1 cellular context compared by ENCODE assay signal in the genomic region with DNA sequence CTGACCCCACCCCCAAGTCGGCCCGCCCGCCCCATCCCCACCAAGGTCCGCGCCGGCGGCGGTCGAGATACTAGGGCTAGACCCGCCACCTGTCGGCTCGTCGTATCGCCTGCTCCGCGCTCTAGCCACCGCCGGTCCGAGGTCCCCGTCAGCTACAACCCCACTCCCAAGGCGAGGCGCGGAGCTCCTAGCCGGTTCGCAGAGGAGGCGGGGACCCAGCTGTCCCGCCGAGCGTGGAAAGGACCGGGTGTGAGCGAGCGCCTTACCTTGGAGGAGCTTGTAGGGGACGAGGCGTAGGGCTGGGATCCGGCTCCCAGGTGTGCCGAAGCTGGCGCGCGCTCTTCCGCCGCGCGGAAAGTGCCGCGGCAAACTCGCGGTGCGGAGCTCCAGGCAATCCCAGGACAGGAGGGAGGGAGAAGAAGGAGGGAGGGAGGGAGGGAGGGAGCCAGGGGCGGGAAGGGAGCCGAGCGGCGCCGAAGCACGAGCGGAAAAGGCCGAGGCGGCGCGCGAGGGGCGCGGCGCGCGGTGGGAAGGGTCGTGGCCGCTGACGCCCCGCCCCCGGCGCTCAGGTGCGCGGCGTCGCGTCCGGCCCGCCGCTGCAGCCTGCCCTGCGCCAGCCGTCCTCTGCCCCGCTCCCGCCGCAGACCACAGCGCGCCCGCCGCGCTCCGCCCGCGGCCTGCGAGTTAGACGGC.
A peak's percentile ranks its signal among the peaks of the same experiment; 100 is the strongest.
TF ChIP-seq lines count a peak whose summit lies in the region.

A gene with protein sequence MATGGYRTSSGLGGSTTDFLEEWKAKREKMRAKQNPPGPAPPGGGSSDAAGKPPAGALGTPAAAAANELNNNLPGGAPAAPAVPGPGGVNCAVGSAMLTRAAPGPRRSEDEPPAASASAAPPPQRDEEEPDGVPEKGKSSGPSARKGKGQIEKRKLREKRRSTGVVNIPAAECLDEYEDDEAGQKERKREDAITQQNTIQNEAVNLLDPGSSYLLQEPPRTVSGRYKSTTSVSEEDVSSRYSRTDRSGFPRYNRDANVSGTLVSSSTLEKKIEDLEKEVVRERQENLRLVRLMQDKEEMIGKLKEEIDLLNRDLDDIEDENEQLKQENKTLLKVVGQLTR (minus strand): TSS at position 359 of the 693 bp plus-strand sequence. CDS start 720 bp downstream, outside the sequence.

TF ChIP-seq in HepG2, 621 proteins besides CTCF, POLR2A, EP300 and RAD21 (continued from another document and continues in another):
- TF ChIP-seq ZNF652 (CRISPR knock-in tag; IDR thresholded peaks at IDR 0.05; ENCODE audit: borderline replicate concordance, low read depth) = no peak
- TF ChIP-seq, protein P1, sequence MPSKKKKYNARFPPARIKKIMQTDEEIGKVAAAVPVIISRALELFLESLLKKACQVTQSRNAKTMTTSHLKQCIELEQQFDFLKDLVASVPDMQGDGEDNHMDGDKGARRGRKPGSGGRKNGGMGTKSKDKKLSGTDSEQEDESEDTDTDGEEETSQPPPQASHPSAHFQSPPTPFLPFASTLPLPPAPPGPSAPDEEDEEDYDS (CRISPR knock-in tag; IDR thresholded peaks at IDR 0.05) = no peak
- no peak for TF ChIP-seq ELF4 (CRISPR knock-in tag; IDR thresholded peaks at IDR 0.05; ENCODE audit: borderline replicate concordance)
- TF ChIP-seq, protein P2, sequence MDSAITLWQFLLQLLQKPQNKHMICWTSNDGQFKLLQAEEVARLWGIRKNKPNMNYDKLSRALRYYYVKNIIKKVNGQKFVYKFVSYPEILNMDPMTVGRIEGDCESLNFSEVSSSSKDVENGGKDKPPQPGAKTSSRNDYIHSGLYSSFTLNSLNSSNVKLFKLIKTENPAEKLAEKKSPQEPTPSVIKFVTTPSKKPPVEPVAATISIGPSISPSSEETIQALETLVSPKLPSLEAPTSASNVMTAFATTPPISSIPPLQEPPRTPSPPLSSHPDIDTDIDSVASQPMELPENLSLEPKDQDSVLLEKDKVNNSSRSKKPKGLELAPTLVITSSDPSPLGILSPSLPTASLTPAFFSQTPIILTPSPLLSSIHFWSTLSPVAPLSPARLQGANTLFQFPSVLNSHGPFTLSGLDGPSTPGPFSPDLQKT (CRISPR knock-in tag; IDR thresholded peaks at IDR 0.05; ENCODE audit: borderline replicate concordance) = no peak
- TF ChIP-seq SMARCC2 (IDR thresholded peaks at IDR 0.05) = no peak
- TF ChIP-seq, protein P3, sequence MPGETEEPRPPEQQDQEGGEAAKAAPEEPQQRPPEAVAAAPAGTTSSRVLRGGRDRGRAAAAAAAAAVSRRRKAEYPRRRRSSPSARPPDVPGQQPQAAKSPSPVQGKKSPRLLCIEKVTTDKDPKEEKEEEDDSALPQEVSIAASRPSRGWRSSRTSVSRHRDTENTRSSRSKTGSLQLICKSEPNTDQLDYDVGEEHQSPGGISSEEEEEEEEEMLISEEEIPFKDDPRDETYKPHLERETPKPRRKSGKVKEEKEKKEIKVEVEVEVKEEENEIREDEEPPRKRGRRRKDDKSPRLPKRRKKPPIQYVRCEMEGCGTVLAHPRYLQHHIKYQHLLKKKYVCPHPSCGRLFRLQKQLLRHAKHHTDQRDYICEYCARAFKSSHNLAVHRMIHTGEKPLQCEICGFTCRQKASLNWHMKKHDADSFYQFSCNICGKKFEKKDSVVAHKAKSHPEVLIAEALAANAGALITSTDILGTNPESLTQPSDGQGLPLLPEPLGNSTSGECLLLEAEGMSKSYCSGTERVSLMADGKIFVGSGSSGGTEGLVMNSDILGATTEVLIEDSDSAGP (CRISPR knock-in tag; IDR thresholded peaks at IDR 0.05; ENCODE audit: borderline replicate concordance) = no peak; the same call in 1 of the 2 replicates
- no peak; the same call in 1 of the 2 replicates for TF ChIP-seq ZSCAN12 (CRISPR knock-in tag; IDR thresholded peaks at IDR 0.05)
- no peak for TF ChIP-seq ZNF251 (CRISPR knock-in tag; IDR thresholded peaks at IDR 0.05)
- TF ChIP-seq, protein P4, sequence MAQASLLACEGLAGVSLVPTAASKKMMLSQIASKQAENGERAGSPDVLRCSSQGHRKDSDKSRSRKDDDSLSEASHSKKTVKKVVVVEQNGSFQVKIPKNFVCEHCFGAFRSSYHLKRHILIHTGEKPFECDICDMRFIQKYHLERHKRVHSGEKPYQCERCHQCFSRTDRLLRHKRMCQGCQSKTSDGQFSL (CRISPR knock-in tag; IDR thresholded peaks at IDR 0.05) = no peak
- TF ChIP-seq MTF1 (CRISPR knock-in tag; IDR thresholded peaks at IDR 0.05) = no peak
- TF ChIP-seq, protein P5, sequence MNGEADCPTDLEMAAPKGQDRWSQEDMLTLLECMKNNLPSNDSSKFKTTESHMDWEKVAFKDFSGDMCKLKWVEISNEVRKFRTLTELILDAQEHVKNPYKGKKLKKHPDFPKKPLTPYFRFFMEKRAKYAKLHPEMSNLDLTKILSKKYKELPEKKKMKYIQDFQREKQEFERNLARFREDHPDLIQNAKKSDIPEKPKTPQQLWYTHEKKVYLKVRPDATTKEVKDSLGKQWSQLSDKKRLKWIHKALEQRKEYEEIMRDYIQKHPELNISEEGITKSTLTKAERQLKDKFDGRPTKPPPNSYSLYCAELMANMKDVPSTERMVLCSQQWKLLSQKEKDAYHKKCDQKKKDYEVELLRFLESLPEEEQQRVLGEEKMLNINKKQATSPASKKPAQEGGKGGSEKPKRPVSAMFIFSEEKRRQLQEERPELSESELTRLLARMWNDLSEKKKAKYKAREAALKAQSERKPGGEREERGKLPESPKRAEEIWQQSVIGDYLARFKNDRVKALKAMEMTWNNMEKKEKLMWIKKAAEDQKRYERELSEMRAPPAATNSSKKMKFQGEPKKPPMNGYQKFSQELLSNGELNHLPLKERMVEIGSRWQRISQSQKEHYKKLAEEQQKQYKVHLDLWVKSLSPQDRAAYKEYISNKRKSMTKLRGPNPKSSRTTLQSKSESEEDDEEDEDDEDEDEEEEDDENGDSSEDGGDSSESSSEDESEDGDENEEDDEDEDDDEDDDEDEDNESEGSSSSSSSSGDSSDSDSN (CRISPR knock-in tag; IDR thresholded peaks at IDR 0.05) = peak; percentile 97
- no peak for TF ChIP-seq CBX5 (CRISPR knock-in tag; IDR thresholded peaks at IDR 0.05; ENCODE audit: borderline replicate concordance)
- TF ChIP-seq ZBTB7B (CRISPR knock-in tag; IDR thresholded peaks at IDR 0.05) = no peak
- no peak for TF ChIP-seq ZNF17 (CRISPR knock-in tag; IDR thresholded peaks at IDR 0.05)
- TF ChIP-seq AGO2 (optimal IDR thresholded peaks at IDR 0.05; ENCODE audit: low read depth, low read length) = peak; percentile 39
- TF ChIP-seq, protein P6, sequence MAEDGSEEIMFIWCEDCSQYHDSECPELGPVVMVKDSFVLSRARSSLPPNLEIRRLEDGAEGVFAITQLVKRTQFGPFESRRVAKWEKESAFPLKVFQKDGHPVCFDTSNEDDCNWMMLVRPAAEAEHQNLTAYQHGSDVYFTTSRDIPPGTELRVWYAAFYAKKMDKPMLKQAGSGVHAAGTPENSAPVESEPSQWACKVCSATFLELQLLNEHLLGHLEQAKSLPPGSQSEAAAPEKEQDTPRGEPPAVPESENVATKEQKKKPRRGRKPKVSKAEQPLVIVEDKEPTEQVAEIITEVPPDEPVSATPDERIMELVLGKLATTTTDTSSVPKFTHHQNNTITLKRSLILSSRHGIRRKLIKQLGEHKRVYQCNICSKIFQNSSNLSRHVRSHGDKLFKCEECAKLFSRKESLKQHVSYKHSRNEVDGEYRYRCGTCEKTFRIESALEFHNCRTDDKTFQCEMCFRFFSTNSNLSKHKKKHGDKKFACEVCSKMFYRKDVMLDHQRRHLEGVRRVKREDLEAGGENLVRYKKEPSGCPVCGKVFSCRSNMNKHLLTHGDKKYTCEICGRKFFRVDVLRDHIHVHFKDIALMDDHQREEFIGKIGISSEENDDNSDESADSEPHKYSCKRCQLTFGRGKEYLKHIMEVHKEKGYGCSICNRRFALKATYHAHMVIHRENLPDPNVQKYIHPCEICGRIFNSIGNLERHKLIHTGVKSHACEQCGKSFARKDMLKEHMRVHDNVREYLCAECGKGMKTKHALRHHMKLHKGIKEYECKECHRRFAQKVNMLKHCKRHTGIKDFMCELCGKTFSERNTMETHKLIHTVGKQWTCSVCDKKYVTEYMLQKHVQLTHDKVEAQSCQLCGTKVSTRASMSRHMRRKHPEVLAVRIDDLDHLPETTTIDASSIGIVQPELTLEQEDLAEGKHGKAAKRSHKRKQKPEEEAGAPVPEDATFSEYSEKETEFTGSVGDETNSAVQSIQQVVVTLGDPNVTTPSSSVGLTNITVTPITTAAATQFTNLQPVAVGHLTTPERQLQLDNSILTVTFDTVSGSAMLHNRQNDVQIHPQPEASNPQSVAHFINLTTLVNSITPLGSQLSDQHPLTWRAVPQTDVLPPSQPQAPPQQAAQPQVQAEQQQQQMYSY (CRISPR knock-in tag; IDR thresholded peaks at IDR 0.05) = no peak
- TF ChIP-seq HES4 (CRISPR knock-in tag; IDR thresholded peaks at IDR 0.05; ENCODE audit: borderline replicate concordance) = no peak
- no peak for TF ChIP-seq RFX3 (CRISPR knock-in tag; IDR thresholded peaks at IDR 0.05)
- TF ChIP-seq, protein P7, sequence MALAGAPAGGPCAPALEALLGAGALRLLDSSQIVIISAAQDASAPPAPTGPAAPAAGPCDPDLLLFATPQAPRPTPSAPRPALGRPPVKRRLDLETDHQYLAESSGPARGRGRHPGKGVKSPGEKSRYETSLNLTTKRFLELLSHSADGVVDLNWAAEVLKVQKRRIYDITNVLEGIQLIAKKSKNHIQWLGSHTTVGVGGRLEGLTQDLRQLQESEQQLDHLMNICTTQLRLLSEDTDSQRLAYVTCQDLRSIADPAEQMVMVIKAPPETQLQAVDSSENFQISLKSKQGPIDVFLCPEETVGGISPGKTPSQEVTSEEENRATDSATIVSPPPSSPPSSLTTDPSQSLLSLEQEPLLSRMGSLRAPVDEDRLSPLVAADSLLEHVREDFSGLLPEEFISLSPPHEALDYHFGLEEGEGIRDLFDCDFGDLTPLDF (CRISPR knock-in tag; IDR thresholded peaks at IDR 0.05) = no peak
- TF ChIP-seq XRCC5 (optimal IDR thresholded peaks at IDR 0.05; ENCODE audit: low read length) = no peak
- no peak for TF ChIP-seq ZNF296 (CRISPR knock-in tag; conservative IDR thresholded peaks at IDR 0.05)
- TF ChIP-seq, protein P8, sequence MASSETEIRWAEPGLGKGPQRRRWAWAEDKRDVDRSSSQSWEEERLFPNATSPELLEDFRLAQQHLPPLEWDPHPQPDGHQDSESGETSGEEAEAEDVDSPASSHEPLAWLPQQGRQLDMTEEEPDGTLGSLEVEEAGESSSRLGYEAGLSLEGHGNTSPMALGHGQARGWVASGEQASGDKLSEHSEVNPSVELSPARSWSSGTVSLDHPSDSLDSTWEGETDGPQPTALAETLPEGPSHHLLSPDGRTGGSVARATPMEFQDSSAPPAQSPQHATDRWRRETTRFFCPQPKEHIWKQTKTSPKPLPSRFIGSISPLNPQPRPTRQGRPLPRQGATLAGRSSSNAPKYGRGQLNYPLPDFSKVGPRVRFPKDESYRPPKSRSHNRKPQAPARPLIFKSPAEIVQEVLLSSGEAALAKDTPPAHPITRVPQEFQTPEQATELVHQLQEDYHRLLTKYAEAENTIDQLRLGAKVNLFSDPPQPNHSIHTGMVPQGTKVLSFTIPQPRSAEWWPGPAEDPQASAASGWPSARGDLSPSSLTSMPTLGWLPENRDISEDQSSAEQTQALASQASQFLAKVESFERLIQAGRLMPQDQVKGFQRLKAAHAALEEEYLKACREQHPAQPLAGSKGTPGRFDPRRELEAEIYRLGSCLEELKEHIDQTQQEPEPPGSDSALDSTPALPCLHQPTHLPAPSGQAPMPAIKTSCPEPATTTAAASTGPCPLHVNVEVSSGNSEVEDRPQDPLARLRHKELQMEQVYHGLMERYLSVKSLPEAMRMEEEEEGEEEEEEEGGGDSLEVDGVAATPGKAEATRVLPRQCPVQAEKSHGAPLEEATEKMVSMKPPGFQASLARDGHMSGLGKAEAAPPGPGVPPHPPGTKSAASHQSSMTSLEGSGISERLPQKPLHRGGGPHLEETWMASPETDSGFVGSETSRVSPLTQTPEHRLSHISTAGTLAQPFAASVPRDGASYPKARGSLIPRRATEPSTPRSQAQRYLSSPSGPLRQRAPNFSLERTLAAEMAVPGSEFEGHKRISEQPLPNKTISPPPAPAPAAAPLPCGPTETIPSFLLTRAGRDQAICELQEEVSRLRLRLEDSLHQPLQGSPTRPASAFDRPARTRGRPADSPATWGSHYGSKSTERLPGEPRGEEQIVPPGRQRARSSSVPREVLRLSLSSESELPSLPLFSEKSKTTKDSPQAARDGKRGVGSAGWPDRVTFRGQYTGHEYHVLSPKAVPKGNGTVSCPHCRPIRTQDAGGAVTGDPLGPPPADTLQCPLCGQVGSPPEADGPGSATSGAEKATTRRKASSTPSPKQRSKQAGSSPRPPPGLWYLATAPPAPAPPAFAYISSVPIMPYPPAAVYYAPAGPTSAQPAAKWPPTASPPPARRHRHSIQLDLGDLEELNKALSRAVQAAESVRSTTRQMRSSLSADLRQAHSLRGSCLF (CRISPR knock-in tag; IDR thresholded peaks at IDR 0.05; ENCODE audit: borderline replicate concordance) = no peak
- no peak for TF ChIP-seq GTF3A (CRISPR knock-in tag; conservative IDR thresholded peaks at IDR 0.05)
- TF ChIP-seq ZKSCAN5 (CRISPR knock-in tag; IDR thresholded peaks at IDR 0.05) = no peak
- no peak for TF ChIP-seq SRSF1 (optimal IDR thresholded peaks at IDR 0.05; ENCODE audit: low read depth, low read length)
- TF ChIP-seq TAF1 (CRISPR knock-in tag; IDR thresholded peaks at IDR 0.05) = peak; percentile 76; the same call in 1 of the 2 replicates
- no peak for TF ChIP-seq ZNF260 (CRISPR knock-in tag; IDR thresholded peaks at IDR 0.05; ENCODE audit: borderline replicate concordance, low read depth)
- no peak for TF ChIP-seq ATRX (CRISPR knock-in tag; IDR thresholded peaks at IDR 0.05; ENCODE audit: borderline replicate concordance)
- TF ChIP-seq ZNF367 (CRISPR knock-in tag; IDR thresholded peaks at IDR 0.05; ENCODE audit: borderline replicate concordance) = no peak
- no peak for TF ChIP-seq EEA1 (CRISPR knock-in tag; IDR thresholded peaks at IDR 0.05; ENCODE audit: borderline replicate concordance)
- TF ChIP-seq, protein P9, sequence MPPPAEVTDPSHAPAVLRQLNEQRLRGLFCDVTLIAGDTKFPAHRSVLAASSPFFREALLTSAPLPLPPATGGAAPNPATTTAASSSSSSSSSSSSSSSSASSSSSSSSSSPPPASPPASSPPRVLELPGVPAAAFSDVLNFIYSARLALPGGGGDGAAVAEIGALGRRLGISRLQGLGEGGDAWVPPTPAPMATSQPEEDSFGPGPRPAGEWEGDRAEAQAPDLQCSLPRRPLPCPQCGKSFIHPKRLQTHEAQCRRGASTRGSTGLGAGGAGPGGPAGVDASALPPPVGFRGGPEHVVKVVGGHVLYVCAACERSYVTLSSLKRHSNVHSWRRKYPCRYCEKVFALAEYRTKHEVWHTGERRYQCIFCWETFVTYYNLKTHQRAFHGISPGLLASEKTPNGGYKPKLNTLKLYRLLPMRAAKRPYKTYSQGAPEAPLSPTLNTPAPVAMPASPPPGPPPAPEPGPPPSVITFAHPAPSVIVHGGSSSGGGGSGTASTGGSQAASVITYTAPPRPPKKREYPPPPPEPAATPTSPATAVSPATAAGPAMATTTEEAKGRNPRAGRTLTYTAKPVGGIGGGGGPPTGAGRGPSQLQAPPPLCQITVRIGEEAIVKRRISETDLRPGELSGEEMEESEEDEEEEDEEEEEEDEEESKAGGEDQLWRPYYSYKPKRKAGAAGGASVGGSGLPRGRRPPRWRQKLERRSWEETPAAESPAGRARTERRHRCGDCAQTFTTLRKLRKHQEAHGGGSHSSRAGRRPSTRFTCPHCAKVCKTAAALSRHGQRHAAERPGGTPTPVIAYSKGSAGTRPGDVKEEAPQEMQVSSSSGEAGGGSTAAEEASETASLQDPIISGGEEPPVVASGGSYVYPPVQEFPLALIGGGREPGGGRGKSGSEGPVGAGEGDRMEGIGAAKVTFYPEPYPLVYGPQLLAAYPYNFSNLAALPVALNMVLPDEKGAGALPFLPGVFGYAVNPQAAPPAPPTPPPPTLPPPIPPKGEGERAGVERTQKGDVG (CRISPR knock-in tag; IDR thresholded peaks at IDR 0.05; ENCODE audit: borderline replicate concordance) = no peak
- 0 out of 2 replicates have a peak, but pooled peaks have one; percentile 57 for TF ChIP-seq HOXA5 (CRISPR knock-in tag; IDR thresholded peaks at IDR 0.05)
